8 cellular contexts compared by ENCODE assay signal in genomic region chr14:39233680-39234326, GRCh38. TPM values are rescaled to one million over a fixed set of nuclear protein-coding genes. Genes with fewer than 3 reads are reported as not detected.
DNase-seq lines count a peak whose midpoint lies in the region; ATAC-seq, FAIRE-seq and TF ChIP-seq lines count a peak whose summit lies in the region.

A gene with protein sequence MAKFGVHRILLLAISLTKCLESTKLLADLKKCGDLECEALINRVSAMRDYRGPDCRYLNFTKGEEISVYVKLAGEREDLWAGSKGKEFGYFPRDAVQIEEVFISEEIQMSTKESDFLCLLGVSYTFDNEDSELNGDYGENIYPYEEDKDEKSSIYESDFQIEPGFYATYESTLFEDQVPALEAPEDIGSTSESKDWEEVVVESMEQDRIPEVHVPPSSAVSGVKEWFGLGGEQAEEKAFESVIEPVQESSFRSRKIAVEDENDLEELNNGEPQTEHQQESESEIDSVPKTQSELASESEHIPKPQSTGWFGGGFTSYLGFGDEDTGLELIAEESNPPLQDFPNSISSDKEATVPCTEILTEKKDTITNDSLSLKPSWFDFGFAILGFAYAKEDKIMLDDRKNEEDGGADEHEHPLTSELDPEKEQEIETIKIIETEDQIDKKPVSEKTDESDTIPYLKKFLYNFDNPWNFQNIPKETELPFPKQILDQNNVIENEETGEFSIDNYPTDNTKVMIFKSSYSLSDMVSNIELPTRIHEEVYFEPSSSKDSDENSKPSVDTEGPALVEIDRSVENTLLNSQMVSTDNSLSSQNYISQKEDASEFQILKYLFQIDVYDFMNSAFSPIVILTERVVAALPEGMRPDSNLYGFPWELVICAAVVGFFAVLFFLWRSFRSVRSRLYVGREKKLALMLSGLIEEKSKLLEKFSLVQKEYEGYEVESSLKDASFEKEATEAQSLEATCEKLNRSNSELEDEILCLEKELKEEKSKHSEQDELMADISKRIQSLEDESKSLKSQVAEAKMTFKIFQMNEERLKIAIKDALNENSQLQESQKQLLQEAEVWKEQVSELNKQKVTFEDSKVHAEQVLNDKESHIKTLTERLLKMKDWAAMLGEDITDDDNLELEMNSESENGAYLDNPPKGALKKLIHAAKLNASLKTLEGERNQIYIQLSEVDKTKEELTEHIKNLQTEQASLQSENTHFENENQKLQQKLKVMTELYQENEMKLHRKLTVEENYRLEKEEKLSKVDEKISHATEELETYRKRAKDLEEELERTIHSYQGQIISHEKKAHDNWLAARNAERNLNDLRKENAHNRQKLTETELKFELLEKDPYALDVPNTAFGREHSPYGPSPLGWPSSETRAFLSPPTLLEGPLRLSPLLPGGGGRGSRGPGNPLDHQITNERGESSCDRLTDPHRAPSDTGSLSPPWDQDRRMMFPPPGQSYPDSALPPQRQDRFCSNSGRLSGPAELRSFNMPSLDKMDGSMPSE (N-terminal part only) (plus strand): TSS chr14:39233915. CDS start chr14:39234115, 200 bp downstream.

- no peak within 1 kb of the TSS for H3K4me3 Mint-ChIP-seq in activated B cell treated with CpG ODN at 0.5 μM for 24 hours

- no peaks in the 10 kb centered on the region for H3K9me3 Mint-ChIP-seq in activated B cell treated with CpG ODN at 0.5 μM for 24 hours

- no peaks in the 10 kb centered on the region for H3K27me3 Mint-ChIP-seq in activated B cell treated with CpG ODN at 0.5 μM for 24 hours

- TF ChIP-seq CTCF in activated B cell treated with CpG ODN at 0.5 μM for 24 hours (IDR thresholded peaks at IDR 0.05) (no peak), cardiac muscle cell (IDR thresholded peaks at IDR 0.05; ENCODE audit: low read depth, low read length) (no peak), GM20000 (IDR thresholded peaks at IDR 0.05; ENCODE audit: extremely low read depth, missing control alignments) (no peak), GM10266 (IDR thresholded peaks at IDR 0.05; ENCODE audit: control insufficient read depth, insufficient read depth, low read depth, missing control alignments) (no peak)

- CTCF ChIA-PET in activated B cell treated with CpG ODN at 0.5 μM for 24 hours (lab: Charles Lee): no interaction called here

- POLR2A ChIA-PET in activated B cell treated with CpG ODN at 0.5 μM for 24 hours (lab: Charles Lee): no interaction called here

- no peaks in the 10 kb centered on the region for H3K36me3 Mint-ChIP-seq in activated B cell treated with CpG ODN at 0.5 μM for 24 hours (ENCODE audit: low read depth)

- H3K27me3 ChIP-seq in cardiac muscle cell: no peaks in the 10 kb centered on the region

- no peaks in the 10 kb centered on the region for H3K4me1 ChIP-seq in cardiac muscle cell (ENCODE audit: low read depth)

- no peak within 1 kb of the TSS for H3K27ac ChIP-seq in cardiac muscle cell

- no peak for FAIRE-seq in GM12891 (lab: Jason Lieb, UNC)

- DNase-seq in DMS53 (lab: John Stamatoyannopoulos, UW) (peak; percentile 57), activated B cell treated with CpG ODN at 0.5 μM for 24 hours (no peak), cardiac muscle cell (ENCODE audit: low read depth in 1 of 2, low spot score in 1 of 2) (no peak), posterior vena cava (ENCODE audit: low spot score) (no peak), GM20000 (ENCODE audit: low spot score) (no peak), GM12891 (ENCODE audit: insufficient read length, low spot score) (no peak), GM10266 (ENCODE audit: extremely low spot score) (no peak), NCI-H524 treated with DMSO at 0.1 percent for 48 hours (lab: John Stamatoyannopoulos, UW) (no peak)

- no peak within 1 kb of the TSS for H3K27ac Mint-ChIP-seq in activated B cell treated with CpG ODN at 0.5 μM for 24 hours

- H3K4me3 ChIP-seq in cardiac muscle cell: no peak within 1 kb of the TSS

- ATAC-seq in activated B cell treated with CpG ODN at 0.5 μM for 24 hours (ENCODE audit: low read depth): no peak

- no peak for TF ChIP-seq POLR2A in GM12891 (IDR thresholded peaks at IDR 0.05; ENCODE audit: low read depth, low read length)

- no peaks in the 10 kb centered on the region for H3K36me3 ChIP-seq in cardiac muscle cell

- intact Hi-C loops in activated B cell treated with CpG ODN at 0.5 μM for 24 hours (cut with micrococcal nuclease) (loop anchor here (5.0 kb wide), 1 partner anchor 233 kb away; no protein-coding TSS in a partner anchor), posterior vena cava (cut with DNase I) (no loop called here)

- no peaks in the 10 kb centered on the region for H3K9me3 ChIP-seq in cardiac muscle cell (ENCODE audit: low read depth)

- H3K4me1 Mint-ChIP-seq in activated B cell treated with CpG ODN at 0.5 μM for 24 hours: no peaks in the 10 kb centered on the region

TF ChIP-seq in GM12891, 5 proteins besides CTCF, POLR2A, EP300 and RAD21:
- no peak for TF ChIP-seq POU2F2 (IDR thresholded peaks at IDR 0.05; ENCODE audit: low read depth, low read length)
- TF ChIP-seq PAX5 (IDR thresholded peaks at IDR 0.05; ENCODE audit: insufficient read depth, low read length, severe bottlenecking): no peak
- no peak for TF ChIP-seq SPI1 (IDR thresholded peaks at IDR 0.05; ENCODE audit: low read depth, low read length)
- TF ChIP-seq POLR2AphosphoS5 (IDR thresholded peaks at IDR 0.05; ENCODE audit: low read depth, low read length): no peak
- TF ChIP-seq TAF1 (IDR thresholded peaks at IDR 0.05; ENCODE audit: low read depth, low read length): no peak

RNA-seq across cellular contexts. Expression of the gene that starts here (rescaled TPM):
- total RNA-seq in activated B cell treated with CpG ODN at 0.5 μM for 24 hours: 22.6 and 27.1 TPM in 2 replicates
- total RNA-seq in cardiac muscle cell: 5.8 and 20.6 TPM in 2 replicates
- 14.4 and 17.7 TPM in 2 replicates for polyA plus RNA-seq in cardiac muscle cell
- total RNA-seq in posterior vena cava: 10 to 100 TPM; 19.9 to 21.1 TPM
- polyA plus RNA-seq in GM12891 (2012; ENCODE audit: low read depth, missing spikeins): 5.0 TPM
